1 cellular context compared by ENCODE assay signal in genomic region chr1:3775248-3775497, GRCh38.
TF ChIP-seq lines count a peak whose summit lies in the region.

No MANE protein-coding gene starts in this region.

TF ChIP-seq in K562, 482 proteins besides CTCF, POLR2A, EP300 and RAD21 (continues in another document):
- TF ChIP-seq PHF8 (IDR thresholded peaks at IDR 0.05; ENCODE audit: borderline replicate concordance, low read length) = 0 out of 2 replicates have a peak, but pooled peaks have one; percentile 4
- TF ChIP-seq ATF3 (IDR thresholded peaks at IDR 0.05) = no peak
- TF ChIP-seq ATF3 (CRISPR knock-in tag; conservative IDR thresholded peaks at IDR 0.05) = 0 out of 2 replicates have a peak, but pooled peaks have one; percentile 18
- TF ChIP-seq MEF2A (IDR thresholded peaks at IDR 0.05; ENCODE audit: control insufficient read depth, low read depth, low read length) = no peak
- TF ChIP-seq, protein P1, sequence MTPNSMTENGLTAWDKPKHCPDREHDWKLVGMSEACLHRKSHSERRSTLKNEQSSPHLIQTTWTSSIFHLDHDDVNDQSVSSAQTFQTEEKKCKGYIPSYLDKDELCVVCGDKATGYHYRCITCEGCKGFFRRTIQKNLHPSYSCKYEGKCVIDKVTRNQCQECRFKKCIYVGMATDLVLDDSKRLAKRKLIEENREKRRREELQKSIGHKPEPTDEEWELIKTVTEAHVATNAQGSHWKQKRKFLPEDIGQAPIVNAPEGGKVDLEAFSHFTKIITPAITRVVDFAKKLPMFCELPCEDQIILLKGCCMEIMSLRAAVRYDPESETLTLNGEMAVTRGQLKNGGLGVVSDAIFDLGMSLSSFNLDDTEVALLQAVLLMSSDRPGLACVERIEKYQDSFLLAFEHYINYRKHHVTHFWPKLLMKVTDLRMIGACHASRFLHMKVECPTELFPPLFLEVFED (CRISPR knock-in tag; conservative IDR thresholded peaks at IDR 0.05) = no peak
- TF ChIP-seq, protein P2, sequence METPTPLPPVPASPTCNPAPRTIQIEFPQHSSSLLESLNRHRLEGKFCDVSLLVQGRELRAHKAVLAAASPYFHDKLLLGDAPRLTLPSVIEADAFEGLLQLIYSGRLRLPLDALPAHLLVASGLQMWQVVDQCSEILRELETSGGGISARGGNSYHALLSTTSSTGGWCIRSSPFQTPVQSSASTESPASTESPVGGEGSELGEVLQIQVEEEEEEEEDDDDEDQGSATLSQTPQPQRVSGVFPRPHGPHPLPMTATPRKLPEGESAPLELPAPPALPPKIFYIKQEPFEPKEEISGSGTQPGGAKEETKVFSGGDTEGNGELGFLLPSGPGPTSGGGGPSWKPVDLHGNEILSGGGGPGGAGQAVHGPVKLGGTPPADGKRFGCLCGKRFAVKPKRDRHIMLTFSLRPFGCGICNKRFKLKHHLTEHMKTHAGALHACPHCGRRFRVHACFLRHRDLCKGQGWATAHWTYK (CRISPR knock-in tag; IDR thresholded peaks at IDR 0.05) = peak; percentile 60; the same call in 1 of the 2 replicates
- TF ChIP-seq CCAR2 (IDR thresholded peaks at IDR 0.05; ENCODE audit: low read depth, low read length) = no peak
- no peak for TF ChIP-seq HSF4 (CRISPR knock-in tag; IDR thresholded peaks at IDR 0.05; ENCODE audit: borderline replicate concordance)
- TF ChIP-seq, protein P3, sequence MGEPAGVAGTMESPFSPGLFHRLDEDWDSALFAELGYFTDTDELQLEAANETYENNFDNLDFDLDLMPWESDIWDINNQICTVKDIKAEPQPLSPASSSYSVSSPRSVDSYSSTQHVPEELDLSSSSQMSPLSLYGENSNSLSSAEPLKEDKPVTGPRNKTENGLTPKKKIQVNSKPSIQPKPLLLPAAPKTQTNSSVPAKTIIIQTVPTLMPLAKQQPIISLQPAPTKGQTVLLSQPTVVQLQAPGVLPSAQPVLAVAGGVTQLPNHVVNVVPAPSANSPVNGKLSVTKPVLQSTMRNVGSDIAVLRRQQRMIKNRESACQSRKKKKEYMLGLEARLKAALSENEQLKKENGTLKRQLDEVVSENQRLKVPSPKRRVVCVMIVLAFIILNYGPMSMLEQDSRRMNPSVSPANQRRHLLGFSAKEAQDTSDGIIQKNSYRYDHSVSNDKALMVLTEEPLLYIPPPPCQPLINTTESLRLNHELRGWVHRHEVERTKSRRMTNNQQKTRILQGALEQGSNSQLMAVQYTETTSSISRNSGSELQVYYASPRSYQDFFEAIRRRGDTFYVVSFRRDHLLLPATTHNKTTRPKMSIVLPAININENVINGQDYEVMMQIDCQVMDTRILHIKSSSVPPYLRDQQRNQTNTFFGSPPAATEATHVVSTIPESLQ (CRISPR knock-in tag; IDR thresholded peaks at IDR 0.05) = 0 out of 2 replicates have a peak, but pooled peaks have one; percentile 21
- peak in 1 of 2 experiments; percentile 74; a peak in 1 of 4 replicates for TF ChIP-seq NONO (IDR thresholded peaks at IDR 0.05; ENCODE audit: low read depth in 2 of 2, low read length in 1 of 2)
- TF ChIP-seq RBBP5 (IDR thresholded peaks at IDR 0.05; ENCODE audit: borderline replicate concordance, insufficient read depth, low read length, poor library complexity, severe bottlenecking) = peak; percentile 68
- 0 out of 4 replicates have a peak, but pooled peaks of 1 of the 2 experiments have one; percentile 27 for TF ChIP-seq SIN3A (IDR thresholded peaks at IDR 0.05; ENCODE audit: borderline replicate concordance in 2 of 2, control insufficient read depth in 1 of 2, low read depth in 2 of 2, low read length in 2 of 2)
- no peak for TF ChIP-seq KDM4B (IDR thresholded peaks at IDR 0.05; ENCODE audit: borderline replicate concordance in 2 of 2, low read depth in 1 of 2)
- no peak for TF ChIP-seq ZC3H4 (CRISPR knock-in tag; IDR thresholded peaks at IDR 0.05; ENCODE audit: borderline replicate concordance)
- peak in 1 of 2 experiments; percentile 35; a peak in 1 of 4 replicates for TF ChIP-seq MAZ (CRISPR knock-in tag; conservative IDR thresholded peaks at IDR 0.05 in 1 of 2, IDR thresholded peaks at IDR 0.05 in 1 of 2)
- no peak for TF ChIP-seq FOXM1 (IDR thresholded peaks at IDR 0.05; ENCODE audit: low read depth)
- no peak for TF ChIP-seq FOXM1 (CRISPR knock-in tag; IDR thresholded peaks at IDR 0.05; ENCODE audit: low read depth)
- peak; percentile 22; the same call in 1 of the 2 replicates for TF ChIP-seq LARP7 (IDR thresholded peaks at IDR 0.05)
- TF ChIP-seq ZNF184 (CRISPR knock-in tag; IDR thresholded peaks at IDR 0.05) = no peak
- TF ChIP-seq, protein P4, sequence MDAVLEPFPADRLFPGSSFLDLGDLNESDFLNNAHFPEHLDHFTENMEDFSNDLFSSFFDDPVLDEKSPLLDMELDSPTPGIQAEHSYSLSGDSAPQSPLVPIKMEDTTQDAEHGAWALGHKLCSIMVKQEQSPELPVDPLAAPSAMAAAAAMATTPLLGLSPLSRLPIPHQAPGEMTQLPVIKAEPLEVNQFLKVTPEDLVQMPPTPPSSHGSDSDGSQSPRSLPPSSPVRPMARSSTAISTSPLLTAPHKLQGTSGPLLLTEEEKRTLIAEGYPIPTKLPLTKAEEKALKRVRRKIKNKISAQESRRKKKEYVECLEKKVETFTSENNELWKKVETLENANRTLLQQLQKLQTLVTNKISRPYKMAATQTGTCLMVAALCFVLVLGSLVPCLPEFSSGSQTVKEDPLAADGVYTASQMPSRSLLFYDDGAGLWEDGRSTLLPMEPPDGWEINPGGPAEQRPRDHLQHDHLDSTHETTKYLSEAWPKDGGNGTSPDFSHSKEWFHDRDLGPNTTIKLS (IDR thresholded peaks at IDR 0.05; ENCODE audit: borderline replicate concordance, low read depth) = peak; percentile 41
- TF ChIP-seq CHD4 (IDR thresholded peaks at IDR 0.05; ENCODE audit: insufficient read depth, insufficient replicate concordance, low read depth, low read length, poor library complexity, severe bottlenecking) = peak; percentile 17
- no peak for TF ChIP-seq CBFB (CRISPR knock-in tag; IDR thresholded peaks at IDR 0.05)
- TF ChIP-seq ZEB2 (IDR thresholded peaks at IDR 0.05) = peak; percentile 84
- no peak for TF ChIP-seq ZNF79 (CRISPR knock-in tag; IDR thresholded peaks at IDR 0.05; ENCODE audit: low read depth)
- TF ChIP-seq ZNF77 (CRISPR knock-in tag; IDR thresholded peaks at IDR 0.05) = no peak
- TF ChIP-seq MIER1 (IDR thresholded peaks at IDR 0.05; ENCODE audit: low read depth) = no peak; the same call in 1 of the 2 replicates
- TF ChIP-seq, protein P5, sequence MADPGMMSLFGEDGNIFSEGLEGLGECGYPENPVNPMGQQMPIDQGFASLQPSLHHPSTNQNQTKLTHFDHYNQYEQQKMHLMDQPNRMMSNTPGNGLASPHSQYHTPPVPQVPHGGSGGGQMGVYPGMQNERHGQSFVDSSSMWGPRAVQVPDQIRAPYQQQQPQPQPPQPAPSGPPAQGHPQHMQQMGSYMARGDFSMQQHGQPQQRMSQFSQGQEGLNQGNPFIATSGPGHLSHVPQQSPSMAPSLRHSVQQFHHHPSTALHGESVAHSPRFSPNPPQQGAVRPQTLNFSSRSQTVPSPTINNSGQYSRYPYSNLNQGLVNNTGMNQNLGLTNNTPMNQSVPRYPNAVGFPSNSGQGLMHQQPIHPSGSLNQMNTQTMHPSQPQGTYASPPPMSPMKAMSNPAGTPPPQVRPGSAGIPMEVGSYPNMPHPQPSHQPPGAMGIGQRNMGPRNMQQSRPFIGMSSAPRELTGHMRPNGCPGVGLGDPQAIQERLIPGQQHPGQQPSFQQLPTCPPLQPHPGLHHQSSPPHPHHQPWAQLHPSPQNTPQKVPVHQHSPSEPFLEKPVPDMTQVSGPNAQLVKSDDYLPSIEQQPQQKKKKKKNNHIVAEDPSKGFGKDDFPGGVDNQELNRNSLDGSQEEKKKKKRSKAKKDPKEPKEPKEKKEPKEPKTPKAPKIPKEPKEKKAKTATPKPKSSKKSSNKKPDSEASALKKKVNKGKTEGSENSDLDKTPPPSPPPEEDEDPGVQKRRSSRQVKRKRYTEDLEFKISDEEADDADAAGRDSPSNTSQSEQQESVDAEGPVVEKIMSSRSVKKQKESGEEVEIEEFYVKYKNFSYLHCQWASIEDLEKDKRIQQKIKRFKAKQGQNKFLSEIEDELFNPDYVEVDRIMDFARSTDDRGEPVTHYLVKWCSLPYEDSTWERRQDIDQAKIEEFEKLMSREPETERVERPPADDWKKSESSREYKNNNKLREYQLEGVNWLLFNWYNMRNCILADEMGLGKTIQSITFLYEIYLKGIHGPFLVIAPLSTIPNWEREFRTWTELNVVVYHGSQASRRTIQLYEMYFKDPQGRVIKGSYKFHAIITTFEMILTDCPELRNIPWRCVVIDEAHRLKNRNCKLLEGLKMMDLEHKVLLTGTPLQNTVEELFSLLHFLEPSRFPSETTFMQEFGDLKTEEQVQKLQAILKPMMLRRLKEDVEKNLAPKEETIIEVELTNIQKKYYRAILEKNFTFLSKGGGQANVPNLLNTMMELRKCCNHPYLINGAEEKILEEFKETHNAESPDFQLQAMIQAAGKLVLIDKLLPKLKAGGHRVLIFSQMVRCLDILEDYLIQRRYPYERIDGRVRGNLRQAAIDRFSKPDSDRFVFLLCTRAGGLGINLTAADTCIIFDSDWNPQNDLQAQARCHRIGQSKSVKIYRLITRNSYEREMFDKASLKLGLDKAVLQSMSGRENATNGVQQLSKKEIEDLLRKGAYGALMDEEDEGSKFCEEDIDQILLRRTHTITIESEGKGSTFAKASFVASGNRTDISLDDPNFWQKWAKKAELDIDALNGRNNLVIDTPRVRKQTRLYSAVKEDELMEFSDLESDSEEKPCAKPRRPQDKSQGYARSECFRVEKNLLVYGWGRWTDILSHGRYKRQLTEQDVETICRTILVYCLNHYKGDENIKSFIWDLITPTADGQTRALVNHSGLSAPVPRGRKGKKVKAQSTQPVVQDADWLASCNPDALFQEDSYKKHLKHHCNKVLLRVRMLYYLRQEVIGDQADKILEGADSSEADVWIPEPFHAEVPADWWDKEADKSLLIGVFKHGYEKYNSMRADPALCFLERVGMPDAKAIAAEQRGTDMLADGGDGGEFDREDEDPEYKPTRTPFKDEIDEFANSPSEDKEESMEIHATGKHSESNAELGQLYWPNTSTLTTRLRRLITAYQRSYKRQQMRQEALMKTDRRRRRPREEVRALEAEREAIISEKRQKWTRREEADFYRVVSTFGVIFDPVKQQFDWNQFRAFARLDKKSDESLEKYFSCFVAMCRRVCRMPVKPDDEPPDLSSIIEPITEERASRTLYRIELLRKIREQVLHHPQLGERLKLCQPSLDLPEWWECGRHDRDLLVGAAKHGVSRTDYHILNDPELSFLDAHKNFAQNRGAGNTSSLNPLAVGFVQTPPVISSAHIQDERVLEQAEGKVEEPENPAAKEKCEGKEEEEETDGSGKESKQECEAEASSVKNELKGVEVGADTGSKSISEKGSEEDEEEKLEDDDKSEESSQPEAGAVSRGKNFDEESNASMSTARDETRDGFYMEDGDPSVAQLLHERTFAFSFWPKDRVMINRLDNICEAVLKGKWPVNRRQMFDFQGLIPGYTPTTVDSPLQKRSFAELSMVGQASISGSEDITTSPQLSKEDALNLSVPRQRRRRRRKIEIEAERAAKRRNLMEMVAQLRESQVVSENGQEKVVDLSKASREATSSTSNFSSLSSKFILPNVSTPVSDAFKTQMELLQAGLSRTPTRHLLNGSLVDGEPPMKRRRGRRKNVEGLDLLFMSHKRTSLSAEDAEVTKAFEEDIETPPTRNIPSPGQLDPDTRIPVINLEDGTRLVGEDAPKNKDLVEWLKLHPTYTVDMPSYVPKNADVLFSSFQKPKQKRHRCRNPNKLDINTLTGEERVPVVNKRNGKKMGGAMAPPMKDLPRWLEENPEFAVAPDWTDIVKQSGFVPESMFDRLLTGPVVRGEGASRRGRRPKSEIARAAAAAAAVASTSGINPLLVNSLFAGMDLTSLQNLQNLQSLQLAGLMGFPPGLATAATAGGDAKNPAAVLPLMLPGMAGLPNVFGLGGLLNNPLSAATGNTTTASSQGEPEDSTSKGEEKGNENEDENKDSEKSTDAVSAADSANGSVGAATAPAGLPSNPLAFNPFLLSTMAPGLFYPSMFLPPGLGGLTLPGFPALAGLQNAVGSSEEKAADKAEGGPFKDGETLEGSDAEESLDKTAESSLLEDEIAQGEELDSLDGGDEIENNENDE (IDR thresholded peaks at IDR 0.05; ENCODE audit: low read depth, low read length) = no peak
- peak; percentile 35; the same call in 1 of the 2 replicates for TF ChIP-seq NKRF (IDR thresholded peaks at IDR 0.05; ENCODE audit: borderline replicate concordance)
- TF ChIP-seq PCBP1 (IDR thresholded peaks at IDR 0.05; ENCODE audit: low read depth, low read length, poor library complexity, severe bottlenecking) = no peak
- TF ChIP-seq, protein P6, sequence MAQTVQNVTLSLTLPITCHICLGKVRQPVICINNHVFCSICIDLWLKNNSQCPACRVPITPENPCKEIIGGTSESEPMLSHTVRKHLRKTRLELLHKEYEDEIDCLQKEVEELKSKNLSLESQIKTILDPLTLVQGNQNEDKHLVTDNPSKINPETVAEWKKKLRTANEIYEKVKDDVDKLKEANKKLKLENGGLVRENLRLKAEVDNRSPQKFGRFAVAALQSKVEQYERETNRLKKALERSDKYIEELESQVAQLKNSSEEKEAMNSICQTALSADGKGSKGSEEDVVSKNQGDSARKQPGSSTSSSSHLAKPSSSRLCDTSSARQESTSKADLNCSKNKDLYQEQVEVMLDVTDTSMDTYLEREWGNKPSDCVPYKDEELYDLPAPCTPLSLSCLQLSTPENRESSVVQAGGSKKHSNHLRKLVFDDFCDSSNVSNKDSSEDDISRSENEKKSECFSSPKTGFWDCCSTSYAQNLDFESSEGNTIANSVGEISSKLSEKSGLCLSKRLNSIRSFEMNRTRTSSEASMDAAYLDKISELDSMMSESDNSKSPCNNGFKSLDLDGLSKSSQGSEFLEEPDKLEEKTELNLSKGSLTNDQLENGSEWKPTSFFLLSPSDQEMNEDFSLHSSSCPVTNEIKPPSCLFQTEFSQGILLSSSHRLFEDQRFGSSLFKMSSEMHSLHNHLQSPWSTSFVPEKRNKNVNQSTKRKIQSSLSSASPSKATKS (CRISPR knock-in tag; IDR thresholded peaks at IDR 0.05) = peak; percentile 44; the same call in 1 of the 2 replicates
- TF ChIP-seq ZSCAN29 (IDR thresholded peaks at IDR 0.05) = 0 out of 2 replicates have a peak, but pooled peaks have one; percentile 23
- TF ChIP-seq ATF7 (IDR thresholded peaks at IDR 0.05) = 0 out of 2 replicates have a peak, but pooled peaks have one; percentile 45
- TF ChIP-seq SMARCA5 (IDR thresholded peaks at IDR 0.05) = peak; percentile 48; the same call in 1 of the 2 replicates
